8 cellular contexts compared by ENCODE assay signal in genomic region chrX:48938721-48939416, GRCh38. TPM values are rescaled to one million over a fixed set of nuclear protein-coding genes. Genes with fewer than 3 reads are reported as not detected.
DNase-seq lines count a peak whose midpoint lies in the region; ATAC-seq and TF ChIP-seq lines count a peak whose summit lies in the region.

No MANE protein-coding gene starts in this region.

- intact Hi-C loops in head of caudate nucleus (cut with DNase I) = no loop called here

- peaks cover 28% of the 10 kb centered on the region for H3K36me3 Mint-ChIP-seq in T-cell
- no peaks in the 10 kb centered on the region for H3K36me3 Mint-ChIP-seq in glutamatergic neuron (ENCODE audit: unreplicated experiment)

- POLR2A ChIA-PET in GM10248 (lab: Yijun Ruan, JAX) = interaction anchor here (0.6 to 4.0 kb wide), 9 partner anchors 8 to 64 kb away, joined by 3 to 33 read pairs (median 5); partner anchors contain the start of genes PIM2 and SLC35A2
- POLR2A ChIA-PET in T-cell (lab: Charles Lee) = interaction anchor here (0.6 to 3.5 kb wide), 9 partner anchors 8 to 262 kb away, joined by 3 to 23 read pairs (median 4); partner anchors contain the start of genes GRIPAP1 (in 1 of the 2), OTUD5 (in 1 of the 2), PQBP1 (in 1 of the 2) and TIMM17B (in 1 of the 2)

- H3K27me3 Mint-ChIP-seq in T-cell (no peaks in the 10 kb centered on the region), glutamatergic neuron (ENCODE audit: unreplicated experiment) (no peaks in the 10 kb centered on the region)

- TF ChIP-seq CTCF in GM10248 (IDR thresholded peaks at IDR 0.05; ENCODE audit: control extremely low read depth, extremely low read depth, low read depth, missing control alignments) (no peak), glutamatergic neuron (IDR thresholded peaks at IDR 0.05; ENCODE audit: partially characterized antibody, unreplicated experiment) (no peak)

- CTCF ChIA-PET in GM10248 (lab: Yijun Ruan, JAX) = interaction anchor here (0.9 to 3.4 kb wide), 6 partner anchors 8 to 47 kb away, joined by 3 to 15 read pairs (median 4); partner anchors contain the start of gene OTUD5
- CTCF ChIA-PET in T-cell (lab: Charles Lee) = interaction anchor here in 1 of 2 donors (0.9 to 2.2 kb wide), 3 partner anchors 18 to 27 kb away, joined by 3 to 7 read pairs (median 5); partner anchors contain the start of gene SLC35A2

- H3K4me1 Mint-ChIP-seq in T-cell = peaks cover 96 to 98% (median 97%) of the 10 kb centered on the region in 3 donors
- peaks cover 11% of the 10 kb centered on the region for H3K4me1 Mint-ChIP-seq in glutamatergic neuron (ENCODE audit: low read depth, unreplicated experiment)

- H3K4me3 Mint-ChIP-seq in T-cell = peak overlapping the region; percentile 67 to 76 (median 70)
- H3K4me3 Mint-ChIP-seq in glutamatergic neuron (ENCODE audit: unreplicated experiment) = no peak overlapping the region

- peak; percentile 54 for DNase-seq in GM10248 (ENCODE audit: extremely low spot score)
- DNase-seq in T-cell = peak in 32 of 34 experiments; percentile 37 to 90 (median 78)
- peak; percentile 59 for DNase-seq in effector CD8-positive, alpha-beta T cell (lab: John Stamatoyannopoulos, UW)
- no peak for DNase-seq in OCI-M2 (lab: John Stamatoyannopoulos, UW; ENCODE audit: unreplicated experiment)
- no peak for DNase-seq in NCI-H82 treated with DMSO at 0.1 percent for 48 hours (lab: John Stamatoyannopoulos, UW; ENCODE audit: unreplicated experiment)
- no peak for DNase-seq in head of caudate nucleus
- DNase-seq in glutamatergic neuron = no peak

- H3K9me3 Mint-ChIP-seq in T-cell = no peaks in the 10 kb centered on the region
- no peaks in the 10 kb centered on the region for H3K9me3 Mint-ChIP-seq in glutamatergic neuron (ENCODE audit: unreplicated experiment)

- ATAC-seq in GM21825 (IDR thresholded peaks at IDR 0.05; ENCODE audit: unreplicated experiment) (peak; percentile 51), T-cell (replicated peaks in 1 of 4) (peak; percentile 11 to 64 (median 27))

- peak overlapping the region; percentile 92 to 99 for H3K27ac Mint-ChIP-seq in T-cell
- H3K27ac Mint-ChIP-seq in glutamatergic neuron (ENCODE audit: unreplicated experiment) = no peak overlapping the region

RNA-seq across cellular contexts. Expression of gene OTUD5, which starts 18.5 kb away (rescaled TPM):
- total RNA-seq in T-cell (10 to 100 TPM; 87.2 to 92.5 (median 89.7) TPM), glutamatergic neuron (ENCODE audit: unreplicated experiment) (68.3 TPM)

RNA-seq across cellular contexts. Expression of gene PIM2, which starts 20.0 kb away (rescaled TPM):
- total RNA-seq in T-cell = 100 to 1,000 TPM; 152 to 325 (median 160) TPM
- total RNA-seq in glutamatergic neuron (ENCODE audit: unreplicated experiment) = 16.5 TPM

RNA-seq across cellular contexts. Expression of gene SLC35A2, which starts 27.4 kb away (rescaled TPM):
- total RNA-seq in T-cell (10 to 100 TPM; 14.2 to 35.1 (median 16.2) TPM), glutamatergic neuron (ENCODE audit: unreplicated experiment) (22.1 TPM)

RNA-seq across cellular contexts. Expression of gene KCND1, which starts 32.8 kb away (rescaled TPM):
- 1 to 10 TPM in 4 of 5 donors, under 1 TPM in 1; 0.85 to 3.7 (median 2.6) TPM for total RNA-seq in T-cell
- total RNA-seq in glutamatergic neuron (ENCODE audit: unreplicated experiment) = 7.2 TPM

RNA-seq across cellular contexts. Expression of gene PQBP1, which starts 41.1 kb away (rescaled TPM):
- total RNA-seq in T-cell (10 to 100 TPM; 62.5 to 79.5 (median 73.9) TPM), glutamatergic neuron (ENCODE audit: unreplicated experiment) (120 TPM)

Comparison
In these comparisons a context has a peak if more than half of its experiments do, and no peak if none do; other contexts are left out.
1. DNase-seq: peak in GM10248 (single experiment), T-cell (32 of 34) and effector CD8-positive, alpha-beta T cell (single experiment); none in OCI-M2 (single experiment), NCI-H82 treated with DMSO at 0.1 percent for 48 hours (single experiment), head of caudate nucleus (0 of 42) and glutamatergic neuron (single experiment).